In genomic region chr17:80195671-80196529, GRCh38 we compare ENCODE assay signal across 8 cellular contexts. TPM values are rescaled to one million over a fixed set of nuclear protein-coding genes. Genes with fewer than 3 reads are reported as not detected.
A peak's percentile ranks its signal among the peaks of the same experiment; 100 is the strongest.
DNase-seq lines count a peak whose midpoint lies in the region; ATAC-seq and TF ChIP-seq lines count a peak whose summit lies in the region.

No MANE protein-coding gene starts in this region.

- TF ChIP-seq CTCF in GM12801 (IDR thresholded peaks at IDR 0.05; ENCODE audit: extremely low read depth, insufficient read length) (peak; percentile 18), Peyer's patch (IDR thresholded peaks at IDR 0.05) (peak; percentile 72 to 94 (median 84))

- no peaks in the 10 kb centered on the region for H3K4me1 ChIP-seq in Peyer's patch

- peak in 1 of 3 donors; percentile 56 for DNase-seq in Peyer's patch
- peak; percentile 64 for DNase-seq in activated naive CD4-positive, alpha-beta T cell treated with Interleukin-2 at 50 U/mL for 16 hours
- no peak for DNase-seq in left lobe of liver (ENCODE audit: low spot score)
- DNase-seq in stimulated activated CD8-positive, alpha-beta memory T cell treated with anti-CD3 and anti-CD28 coated beads, Interleukin-4, amount 100 ng/mL, for 48 hours = peak; percentile 71
- DNase-seq in NCI-H187 (lab: John Stamatoyannopoulos, UW) = no peak
- no peak for DNase-seq in NCI-H345 (lab: John Stamatoyannopoulos, UW)

- no peaks in the 10 kb centered on the region for H3K27me3 ChIP-seq in Peyer's patch

- no peak overlapping the region for H3K27ac ChIP-seq in Peyer's patch

- H3K36me3 ChIP-seq in Peyer's patch = no peaks in the 10 kb centered on the region

- ATAC-seq in left lobe of liver (peak; percentile 33), GM18868 (IDR thresholded peaks at IDR 0.05; ENCODE audit: unreplicated experiment) (no peak)

- no peaks in the 10 kb centered on the region for H3K9me3 ChIP-seq in Peyer's patch

- TF ChIP-seq POLR2A in Peyer's patch (IDR thresholded peaks at IDR 0.05) = no peak

- no peak overlapping the region for H3K4me3 ChIP-seq in Peyer's patch

RNA-seq across cellular contexts. Expression of gene SGSH, which starts 24.2 kb away (rescaled TPM):
- total RNA-seq in Peyer's patch (100 to 1,000 TPM in 1 of 4 donors, 10 to 100 TPM in 3; 37.8 to 114 (median 60.6) TPM), left lobe of liver (25.6 TPM)

RNA-seq across cellular contexts. Expression of gene SLC26A11, which starts 24.3 kb away (rescaled TPM):
- 10 to 100 TPM; 28.1 to 42.9 (median 33.1) TPM for total RNA-seq in Peyer's patch
- 6.7 TPM for total RNA-seq in left lobe of liver

RNA-seq across cellular contexts. Expression of gene CARD14, which starts 26.1 kb away (rescaled TPM):
- total RNA-seq in Peyer's patch (1 to 10 TPM in 3 of 4 donors, under 1 TPM in 1; 0.94 to 5.4 (median 2.6) TPM), left lobe of liver (0.23 TPM)

RNA-seq across cellular contexts. Expression of gene EIF4A3, which starts 49.0 kb away (rescaled TPM):
- total RNA-seq in Peyer's patch (10 to 100 TPM; 29.0 to 66.8 (median 46.1) TPM), left lobe of liver (21.8 TPM)

Comparison
In these comparisons a context has a peak if more than half of its experiments do, and no peak if none do; other contexts are left out.
1. DNase-seq: peak in activated naive CD4-positive, alpha-beta T cell treated with Interleukin-2 at 50 U/mL for 16 hours (single experiment) and stimulated activated CD8-positive, alpha-beta memory T cell treated with anti-CD3 and anti-CD28 coated beads, Interleukin-4, amount 100 ng/mL, for 48 hours (single experiment); none in left lobe of liver (single experiment), NCI-H187 (0 of 2) and NCI-H345 (single experiment).